ENCODE assay signal across 15 cellular contexts in the genomic region with DNA sequence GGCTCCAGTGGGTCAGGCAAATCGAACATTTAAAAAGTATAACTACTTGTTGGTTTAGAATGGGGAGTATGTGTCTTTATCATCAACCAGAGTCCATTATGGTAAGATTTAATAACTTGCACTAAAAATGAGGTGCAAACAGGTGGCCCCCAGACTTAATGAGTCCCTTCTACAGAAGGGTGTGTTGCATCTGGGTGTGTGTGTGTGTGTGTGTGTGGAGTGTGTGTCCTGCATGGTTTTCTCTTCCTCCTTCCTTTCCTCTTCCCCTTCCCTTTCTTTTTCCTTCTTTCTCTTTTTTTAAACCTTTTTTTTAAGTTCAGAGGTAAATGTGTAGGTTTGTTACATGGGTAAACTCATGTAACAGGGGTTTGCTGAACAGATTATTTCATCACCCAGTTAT. TPM values are rescaled to one million over a fixed set of nuclear protein-coding genes. Genes with fewer than 3 reads are reported as not detected.
"Had no signal": no experiment of that assay in that cellular context is flagged by ENCODE, and none has a peak within 500 bp of the region (broad histone marks: within the 10 kb centered on the region; RNA-seq: fewer than 3 reads in every experiment).

No MANE protein-coding gene starts in this region.

- ATAC-seq: activated CD4-positive, CD25-positive, alpha-beta regulatory T cell treated with anti-CD3 and anti-CD28 coated beads, Interleukin-2, amount 50 U/mL, for 24 hours; gastrocnemius medialis; heart right ventricle; left lobe of liver had no signal

- DNase-seq: activated CD4-positive, alpha-beta memory T cell treated with anti-CD3 and anti-CD28 coated beads for 36 hours; activated naive CD4-positive, alpha-beta T cell treated with Interleukin-2 at 50 U/mL for 16 hours; cerebellar nuclear complex; gastrocnemius medialis; heart right ventricle; islet precursor cell; mammary epithelial cell; stimulated activated CD4-positive, alpha-beta T cell treated with anti-CD3 and anti-CD28 coated beads, Interleukin-4, amount 100 ng/mL, for 24 hours; stimulated activated naive CD4-positive, alpha-beta T cell treated with Interleukin-2 at 50 U/mL for 16 hours; upper lobe of left lung had no signal

- H3K27ac Mint-ChIP-seq: dendritic cell treated with granulocyte-macrophage colony-stimulating factor and Interleukin-4, amounts not matched to agents 40 ng/mL and 50 ng/mL, for 4 days; nephron had no signal

- H3K27me3 Mint-ChIP-seq: activated CD4-positive, alpha-beta memory T cell treated with anti-CD3 and anti-CD28 coated beads for 36 hours; dendritic cell treated with granulocyte-macrophage colony-stimulating factor and Interleukin-4, amounts not matched to agents 40 ng/mL and 50 ng/mL, for 4 days; progenitor cell of endocrine pancreas had no signal

- H3K4me3 Mint-ChIP-seq: activated CD4-positive, alpha-beta memory T cell treated with anti-CD3 and anti-CD28 coated beads for 36 hours; dendritic cell treated with granulocyte-macrophage colony-stimulating factor and Interleukin-4, amounts not matched to agents 40 ng/mL and 50 ng/mL, for 4 days; nephron had no signal

- H3K9me3 Mint-ChIP-seq: dendritic cell treated with granulocyte-macrophage colony-stimulating factor and Interleukin-4, amounts not matched to agents 40 ng/mL and 50 ng/mL, for 4 days; nephron had no signal

RNA-seq across cellular contexts. Expression of a gene that starts 53.7 kb away (rescaled TPM):
- polyA plus RNA-seq: mammary epithelial cell had no signal
